ENCODE assay signal across 9 cellular contexts in genomic region chrX:22800360-22800759, GRCh38.
DNase-seq lines count a peak whose midpoint lies in the region; ATAC-seq and TF ChIP-seq lines count a peak whose summit lies in the region.
"Had no signal": no experiment of that assay in that cellular context is flagged by ENCODE, and none has a peak within 500 bp of the region (broad histone marks: within the 10 kb centered on the region; RNA-seq: fewer than 3 reads in every experiment).

No MANE protein-coding gene starts in this region.

- H3K4me1 ChIP-seq in BLaER1, result peaks cover 11% of the 10 kb centered on the region
- H3K4me1 ChIP-seq in left lung, result no peaks in the 10 kb centered on the region
- H3K4me1 ChIP-seq in CD8-positive, alpha-beta T cell (ENCODE audit: insufficient read depth, low read length), result no peaks in the 10 kb centered on the region
- 0 out of 2 replicates have a peak, but pooled peaks cover 5% of the 10 kb centered on the region for H3K4me1 ChIP-seq in HAP-1

- DNase-seq in M059J (ENCODE audit: low read depth) (peak; percentile 81), astrocyte of the spinal cord (ENCODE audit: low read depth, low spot score) (peak; percentile 83), left lung (no peak), HAP-1 (ENCODE audit: low spot score in 2 of 2) (no peak), hippocampal formation (lab: John Stamatoyannopoulos, UW) (no peak)
- no peak for DNase-seq in CD8-positive, alpha-beta T cell
- DNase-seq: activated CD8-positive, alpha-beta memory T cell treated with anti-CD3 and anti-CD28 coated beads, Interleukin-2, amount 50 U/mL, for 4 hours had no signal

- H3K36me3 ChIP-seq in BLaER1 (no peaks in the 10 kb centered on the region), left lung (no peaks in the 10 kb centered on the region), HAP-1 (replicated peaks) (no peaks in the 10 kb centered on the region)
- H3K36me3 ChIP-seq in CD8-positive, alpha-beta T cell (ENCODE audit: insufficient read depth, low read length), result no peaks in the 10 kb centered on the region

- H3K27ac ChIP-seq in BLaER1, result no peak overlapping the region
- H3K27ac ChIP-seq in left lung, result no peak overlapping the region
- H3K27ac ChIP-seq in CD8-positive, alpha-beta T cell (ENCODE audit: low read depth, low read length), result no peak overlapping the region

- in situ Hi-C loops in astrocyte of the spinal cord (cut with HindIII; ENCODE audit: low sequenced_read_pairs) (no loop called here), HAP-1 (cut with MboI; ENCODE audit: low sequenced_read_pairs) (no loop called here)

- no peak overlapping the region for H3K4me3 Mint-ChIP-seq in CD8-positive, alpha-beta T cell

- H3K36me3 Mint-ChIP-seq in CD8-positive, alpha-beta T cell, result no peaks in the 10 kb centered on the region

- no peak overlapping the region for H3K27ac Mint-ChIP-seq in CD8-positive, alpha-beta T cell

- CTCF ChIA-PET in CD8-positive, alpha-beta T cell (lab: Charles Lee), result no interaction called here

- intact Hi-C loops in left lung (cut with DNase I), result no loop called here
- intact Hi-C loops in CD8-positive, alpha-beta T cell (cut with DNase I, micrococcal nuclease), result no loop called here

- no peak for TF ChIP-seq CTCF in astrocyte of the spinal cord (IDR thresholded peaks at IDR 0.05; ENCODE audit: low read depth, low read length)
- no peak for TF ChIP-seq CTCF in left lung (IDR thresholded peaks at IDR 0.05)
- TF ChIP-seq CTCF in CD8-positive, alpha-beta T cell (IDR thresholded peaks at IDR 0.05), result no peak

- no peaks in the 10 kb centered on the region for H4K20me1 ChIP-seq in BLaER1

- peak overlapping the region; percentile 14; the same call in 1 of the 2 replicates for H3K4me2 ChIP-seq in BLaER1

- H3K27me3 ChIP-seq in BLaER1, result no peaks in the 10 kb centered on the region
- no peaks in the 10 kb centered on the region for H3K27me3 ChIP-seq in left lung
- H3K27me3 ChIP-seq in CD8-positive, alpha-beta T cell (ENCODE audit: insufficient read depth, low read length), result no peaks in the 10 kb centered on the region
- no peaks in the 10 kb centered on the region for H3K27me3 ChIP-seq in HAP-1 (ENCODE audit: low read depth)

- H3K9me3 Mint-ChIP-seq in CD8-positive, alpha-beta T cell, result no peaks in the 10 kb centered on the region

- no peaks in the 10 kb centered on the region for H3K9me3 ChIP-seq in BLaER1
- no peaks in the 10 kb centered on the region for H3K9me3 ChIP-seq in left lung
- no peaks in the 10 kb centered on the region for H3K9me3 ChIP-seq in CD8-positive, alpha-beta T cell (ENCODE audit: low read length)
- no peaks in the 10 kb centered on the region for H3K9me3 ChIP-seq in HAP-1

- no peaks in the 10 kb centered on the region for H3K27me3 Mint-ChIP-seq in CD8-positive, alpha-beta T cell (ENCODE audit: low read depth)

- peak; percentile 47 for ATAC-seq in left lung
- no peak for ATAC-seq in GM21576 (IDR thresholded peaks at IDR 0.05; ENCODE audit: unreplicated experiment)
- ATAC-seq in CD8-positive, alpha-beta T cell, result no peak

- no peaks in the 10 kb centered on the region for H3K4me1 Mint-ChIP-seq in CD8-positive, alpha-beta T cell (ENCODE audit: low read depth)

- no peak overlapping the region for H3K9ac ChIP-seq in BLaER1

- POLR2A ChIA-PET in CD8-positive, alpha-beta T cell (lab: Charles Lee), result no interaction called here

- H3K4me3 ChIP-seq in BLaER1 (no peak overlapping the region), astrocyte of the spinal cord (ENCODE audit: low read depth, low read length) (no peak overlapping the region), left lung (no peak overlapping the region), HAP-1 (no peak overlapping the region)
- no peak overlapping the region for H3K4me3 ChIP-seq in CD8-positive, alpha-beta T cell (ENCODE audit: low read depth, low read length)

Comparison
In these comparisons a context has a peak if more than half of its experiments do, and no peak if none do; other contexts are left out.
1. DNase-seq: peak in M059J (single experiment) and astrocyte of the spinal cord (single experiment); none in left lung (0 of 2), CD8-positive, alpha-beta T cell (0 of 7), HAP-1 (0 of 2) and hippocampal formation (0 of 2).